ENCODE assay signal across 1 cellular context in genomic region chr2:58369594-58369993, GRCh38.
TF ChIP-seq lines count a peak whose summit lies in the region.

No MANE protein-coding gene starts in this region.

TF ChIP-seq in HepG2, 621 proteins besides CTCF, POLR2A, EP300 and RAD21 (continued from another document):
- no peak for TF ChIP-seq ZNF747 (CRISPR knock-in tag; IDR thresholded peaks at IDR 0.05; ENCODE audit: borderline replicate concordance)
- no peak for TF ChIP-seq ZBTB7B (CRISPR knock-in tag; IDR thresholded peaks at IDR 0.05)
- no peak for TF ChIP-seq NAIF1 (CRISPR knock-in tag; IDR thresholded peaks at IDR 0.05; ENCODE audit: borderline replicate concordance)
- TF ChIP-seq FOSL2 (CRISPR knock-in tag; IDR thresholded peaks at IDR 0.05), result no peak
- TF ChIP-seq KLF13 (CRISPR knock-in tag; IDR thresholded peaks at IDR 0.05), result no peak
